In the genomic region with DNA sequence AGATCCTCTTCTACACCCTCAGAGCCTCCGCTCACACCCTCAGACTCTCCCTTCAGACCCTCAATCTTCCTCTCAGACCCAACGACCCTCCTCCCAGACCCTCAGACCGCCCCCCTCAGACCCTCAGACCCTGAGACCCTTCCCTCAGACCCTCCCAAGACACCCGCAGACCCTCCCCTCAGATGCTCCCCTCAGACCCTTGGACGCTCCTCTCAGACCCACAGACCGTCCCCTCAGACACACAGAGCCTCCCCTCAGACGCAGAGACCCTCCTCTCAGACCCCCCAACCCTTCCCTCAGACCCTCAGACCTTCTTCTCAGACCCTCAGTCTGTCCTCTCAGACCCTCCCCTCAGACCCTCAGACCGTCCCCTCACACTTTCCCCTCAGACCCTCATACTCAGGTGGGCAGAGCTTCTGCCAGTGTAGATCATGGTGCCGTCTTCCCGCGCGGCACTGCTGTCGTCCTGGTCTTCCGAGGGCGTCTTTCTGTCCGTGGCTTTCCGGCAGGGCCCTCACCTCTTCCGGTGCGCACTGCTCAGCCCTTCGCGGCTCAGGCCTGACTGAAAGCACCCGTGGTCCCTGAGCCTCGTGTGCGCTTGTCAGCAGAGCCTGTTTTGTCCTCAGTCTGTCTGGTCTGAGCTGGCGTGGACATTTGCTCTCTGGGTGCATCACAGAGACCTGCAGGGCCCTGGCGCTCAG, we compare ENCODE assay signal across 26 cellular contexts. TPM values are rescaled to one million over a fixed set of nuclear protein-coding genes. Genes with fewer than 3 reads are reported as not detected.
A peak's percentile ranks its signal among the peaks of the same experiment; 100 is the strongest.
DNase-seq lines count a peak whose midpoint lies in the region; ATAC-seq, FAIRE-seq and TF ChIP-seq lines count a peak whose summit lies in the region.
"Had no signal": no experiment of that assay in that cellular context is flagged by ENCODE, and none has a peak within 500 bp of the region (broad histone marks: within the 10 kb centered on the region; RNA-seq: fewer than 3 reads in every experiment).

No MANE protein-coding gene starts in this region.

- TF ChIP-seq EP300 in K562 (IDR thresholded peaks at IDR 0.05; ENCODE audit: low read length) = no peak

- H3K27me3 Mint-ChIP-seq in activated CD4-positive, alpha-beta memory T cell treated with anti-CD3 and anti-CD28 coated beads, Interleukin-2, amount 10 ng/mL, durations not matched to agents 7 days and 5 days = peaks cover 27% of the 10 kb centered on the region
- H3K27me3 Mint-ChIP-seq in activated CD4-positive, alpha-beta memory T cell treated with anti-CD3 and anti-CD28 coated beads for 36 hours = peaks cover 16% of the 10 kb centered on the region

- H3K27me3 ChIP-seq in K562 (ENCODE audit: control insufficient read depth in 2 of 2, insufficient read depth in 2 of 2, low read length in 2 of 2) (no peaks in the 10 kb centered on the region), spleen (replicated peaks in 1 of 7) (peaks cover 0 to 13% (median 0%) of the 10 kb centered on the region in 7 donors)

- H3K4me2 ChIP-seq in K562 (ENCODE audit: insufficient read depth, low read length) = no peak overlapping the region
- H3K4me2 ChIP-seq: PC-9 had no signal

- TF ChIP-seq POLR2A in K562 (conservative IDR thresholded peaks at IDR 0.05) = no peak
- TF ChIP-seq POLR2A in spleen (IDR thresholded peaks at IDR 0.05) = no peak

- H4K20me1 ChIP-seq in K562 (replicated peaks; ENCODE audit: control insufficient read depth, insufficient read depth, low read length) = no peaks in the 10 kb centered on the region

- intact Hi-C loops in activated CD4-positive, alpha-beta memory T cell treated with anti-CD3 and anti-CD28 coated beads for 36 hours (cut with micrococcal nuclease) = loop anchor here (10.0 kb wide), 1 partner anchor 621 kb away; no protein-coding TSS in a partner anchor
- intact Hi-C loops in K562 (cut with micrococcal nuclease) = loop anchor here (10.0 kb wide), 1 partner anchor 291 kb away; no protein-coding TSS in a partner anchor
- intact Hi-C loops in spleen (cut with DNase I; ENCODE audit: low total_unique reads) = loop anchor here (10.0 kb wide), 1 partner anchor 111 kb away; a partner anchor contains a TSS

- WGBS in K562 (ENCODE audit: insufficient coverage, low coverage, missing lambda C conversion rate) = 46% methylated on average over 17 of the region's 26 CpGs
- 83 to 93% (median 85%) methylated on average over 20 to 26 of the region's 26 CpGs for WGBS in spleen, 5 donors

- peak; percentile 15; the same call in 1 of the 3 replicates for ATAC-seq in K562
- ATAC-seq: psoas muscle; stimulated activated naive CD8-positive, alpha-beta T cell treated with anti-CD3 and anti-CD28 coated beads, Interleukin-15, Interleukin-2, amounts not matched to agents 100 U/mL and 50 U/mL, for 24 hours had no signal

- TF ChIP-seq CTCF in K562 (IDR thresholded peaks at IDR 0.05 in 2 of 3, conservative IDR thresholded peaks at IDR 0.05 in 1 of 3; ENCODE audit: insufficient read depth in 2 of 3, low read depth in 1 of 3, low read length in 3 of 3) (no peak), spleen (IDR thresholded peaks at IDR 0.05 in 8 of 11, conservative IDR thresholded peaks at IDR 0.05 in 3 of 11) (no peak)

- no peaks in the 10 kb centered on the region for H3K9me1 ChIP-seq in K562 (ENCODE audit: control insufficient read depth, insufficient read depth, low read length)

- no peak for TF ChIP-seq RAD21 in K562 (CRISPR knock-in tag; conservative IDR thresholded peaks at IDR 0.05 in 1 of 2, IDR thresholded peaks at IDR 0.05 in 1 of 2)

- POLR2A ChIA-PET in activated CD4-positive, alpha-beta memory T cell treated with anti-CD3 and anti-CD28 coated beads, Interleukin-2, amount 10 ng/mL, durations not matched to agents 7 days and 5 days (lab: Charles Lee) = no interaction called here
- POLR2A ChIA-PET in activated CD4-positive, alpha-beta memory T cell treated with anti-CD3 and anti-CD28 coated beads for 36 hours (lab: Charles Lee) = no interaction called here
- POLR2A ChIA-PET in K562 (lab: Yijun Ruan, JAX) = no interaction called here

- in situ Hi-C loops in K562 (cut with MboI) = no loop called here

- CTCF ChIA-PET in activated CD4-positive, alpha-beta memory T cell treated with anti-CD3 and anti-CD28 coated beads, Interleukin-2, amount 10 ng/mL, durations not matched to agents 7 days and 5 days (lab: Charles Lee) = no interaction called here
- CTCF ChIA-PET in activated CD4-positive, alpha-beta memory T cell treated with anti-CD3 and anti-CD28 coated beads for 36 hours (lab: Charles Lee) = no interaction called here
- CTCF ChIA-PET in K562 (lab: Yijun Ruan, JAX; ENCODE audit: low intra/inter-chr PET ratio) = no interaction called here

- H3K4me3 ChIP-seq in K562 (no peak overlapping the region), spleen (no peak overlapping the region)
- H3K4me3 ChIP-seq: heart right ventricle, PC-9, psoas muscle had no signal

- peak overlapping the region in 1 of 2 experiments; percentile 50; a peak in 1 of 4 replicates for H3K9ac ChIP-seq in K562 (ENCODE audit: insufficient read depth in 1 of 2, low read depth in 2 of 2, low read length in 2 of 2)

- no peaks in the 10 kb centered on the region for H3K36me3 Mint-ChIP-seq in activated CD4-positive, alpha-beta memory T cell treated with anti-CD3 and anti-CD28 coated beads, Interleukin-2, amount 10 ng/mL, durations not matched to agents 7 days and 5 days (ENCODE audit: low read depth)
- H3K36me3 Mint-ChIP-seq in activated CD4-positive, alpha-beta memory T cell treated with anti-CD3 and anti-CD28 coated beads for 36 hours = no peaks in the 10 kb centered on the region

- H3K27ac ChIP-seq in K562 (ENCODE audit: extremely low read depth, low read depth, low read length) (no peak overlapping the region), spleen (no peak overlapping the region)
- H3K27ac ChIP-seq: heart right ventricle, neutrophil, PC-9, psoas muscle, WERI-Rb-1 had no signal

- no peak overlapping the region for H2AFZ ChIP-seq in K562 (ENCODE audit: low read depth, low read length)
- H2AFZ ChIP-seq: PC-9 had no signal

- H3K9me3 Mint-ChIP-seq in activated CD4-positive, alpha-beta memory T cell treated with anti-CD3 and anti-CD28 coated beads, Interleukin-2, amount 10 ng/mL, durations not matched to agents 7 days and 5 days = no peaks in the 10 kb centered on the region
- no peaks in the 10 kb centered on the region for H3K9me3 Mint-ChIP-seq in activated CD4-positive, alpha-beta memory T cell treated with anti-CD3 and anti-CD28 coated beads for 36 hours

- H3K36me3 ChIP-seq in K562 (ENCODE audit: control insufficient read depth, insufficient read depth, low read length) (no peaks in the 10 kb centered on the region), spleen (no peaks in the 10 kb centered on the region)
- H3K36me3 ChIP-seq: heart right ventricle, neutrophil, WERI-Rb-1 had no signal

- H3K4me1 Mint-ChIP-seq in activated CD4-positive, alpha-beta memory T cell treated with anti-CD3 and anti-CD28 coated beads, Interleukin-2, amount 10 ng/mL, durations not matched to agents 7 days and 5 days = no peaks in the 10 kb centered on the region
- H3K4me1 Mint-ChIP-seq in activated CD4-positive, alpha-beta memory T cell treated with anti-CD3 and anti-CD28 coated beads for 36 hours (ENCODE audit: low read depth) = no peaks in the 10 kb centered on the region

- H3K4me1 ChIP-seq in K562 (replicated peaks in 1 of 2; ENCODE audit: control insufficient read depth in 2 of 2, insufficient read depth in 2 of 2, low read length in 2 of 2) (peaks cover 0 to 9% of the 10 kb centered on the region in 2 experiments; a peak in 3 of 5 replicates), spleen (peaks cover 0 to 11% (median 4%) of the 10 kb centered on the region in 6 donors)
- H3K4me1 ChIP-seq: psoas muscle had no signal

- FAIRE-seq in K562 (lab: Jason Lieb, UNC) = no peak
- no peak for FAIRE-seq in RCC 7860 (lab: Jason Lieb, UNC)
- FAIRE-seq: astrocyte, D721Med had no signal

- DNase-seq in activated CD4-positive, alpha-beta memory T cell treated with anti-CD3 and anti-CD28 coated beads, Interleukin-2, amount 10 ng/mL, durations not matched to agents 7 days and 5 days = peak; percentile 6
- no peak for DNase-seq in activated CD4-positive, alpha-beta memory T cell treated with anti-CD3 and anti-CD28 coated beads for 36 hours
- DNase-seq in K562 (ENCODE audit: extremely low read depth in 1 of 4, low spot score in 3 of 4) (no peak), islet precursor cell (peak; percentile 43), spleen (peak; percentile 59), RCC 7860 (ENCODE audit: low spot score) (no peak), SW 1271 (lab: John Stamatoyannopoulos, UW) (no peak)
- DNase-seq in effector CD4-positive, alpha-beta T cell = no peak
- DNase-seq: activated T-cell treated with anti-CD3 and anti-CD28 coated beads, Interleukin-2, amount 50 U/mL, for 1 hour; central memory CD4-positive, alpha-beta T cell; erythroblast; foreskin fibroblast; heart right ventricle; mesenchymal stem cell; NCI-H1694 treated with DMSO at 0.1 percent for 48 hours; NCI-H2171 treated with DMSO at 0.1 percent for 48 hours; NCI-H526; SHP77 treated with DMSO at 0.1 percent for 48 hours; stimulated activated naive CD8-positive, alpha-beta T cell treated with anti-CD3 and anti-CD28 coated beads, Interleukin-15, Interleukin-2, amounts not matched to agents 100 U/mL and 50 U/mL, for 24 hours; T-helper 9 cell; WERI-Rb-1 had no signal

- H3K9me3 ChIP-seq in K562 (replicated peaks; ENCODE audit: control insufficient read depth, insufficient read depth, low read depth, low read length) (no peaks in the 10 kb centered on the region), spleen (no peaks in the 10 kb centered on the region)
- H3K9me3 ChIP-seq: heart right ventricle, neutrophil, psoas muscle had no signal

- H3K4me3 Mint-ChIP-seq in activated CD4-positive, alpha-beta memory T cell treated with anti-CD3 and anti-CD28 coated beads, Interleukin-2, amount 10 ng/mL, durations not matched to agents 7 days and 5 days = no peak overlapping the region
- H3K4me3 Mint-ChIP-seq in activated CD4-positive, alpha-beta memory T cell treated with anti-CD3 and anti-CD28 coated beads for 36 hours = no peak overlapping the region

- H3K27ac Mint-ChIP-seq in activated CD4-positive, alpha-beta memory T cell treated with anti-CD3 and anti-CD28 coated beads, Interleukin-2, amount 10 ng/mL, durations not matched to agents 7 days and 5 days = no peak overlapping the region
- no peak overlapping the region for H3K27ac Mint-ChIP-seq in activated CD4-positive, alpha-beta memory T cell treated with anti-CD3 and anti-CD28 coated beads for 36 hours

- no TSS peak for BruUV-seq in K562 (replicated peaks; lab: Mats Ljungman, UMichigan)

- H3K79me2 ChIP-seq in K562 (ENCODE audit: control insufficient read depth, insufficient read depth, low read length) = no peaks in the 10 kb centered on the region

RNA-seq across cellular contexts. Expression of a gene that starts 18.9 kb away (rescaled TPM):
- 100 to 1,000 TPM; 128 to 130 TPM for total RNA-seq in activated CD4-positive, alpha-beta memory T cell treated with anti-CD3 and anti-CD28 coated beads, Interleukin-2, amount 10 ng/mL, durations not matched to agents 7 days and 5 days
- total RNA-seq in activated CD4-positive, alpha-beta memory T cell treated with anti-CD3 and anti-CD28 coated beads for 36 hours = 100 to 1,000 TPM; 149 to 156 TPM
- 47.7 and 68.4 TPM in 2 replicates for total RNA-seq in K562 (2011; cell fraction: chromatin; rRNA removed; ENCODE audit: low replicate concordance)
- total RNA-seq in K562 (2011; cell fraction: nucleolus; rRNA removed) = 25.8 and 28.5 TPM in 2 replicates
- total RNA-seq in K562 (2011; cell fraction: nucleoplasm; rRNA removed) = 37.4 and 47.0 TPM in 2 replicates
- total RNA-seq in K562 (2014; rRNA removed) = 55.2 and 71.3 TPM in 2 replicates
- 68.1 and 69.1 TPM in 2 replicates for total RNA-seq in K562 (2014; rRNA removed; fragmentation: Illumina TruSeq; extraction: Trizol)
- total RNA-seq in K562 (2015; rRNA removed; fragmentation: Illumina TruSeq; extraction: Trizol) = 61.3 and 64.1 TPM in 2 replicates
- total RNA-seq in K562 (2021) = 115 and 120 TPM in 2 replicates
- polyA plus RNA-seq in K562 (2011; rRNA removed) = 70.6 and 98.1 TPM in 2 replicates
- polyA plus RNA-seq in K562 (2011; cell fraction: cytosol; rRNA removed) = 52.3 and 59.1 TPM in 2 replicates
- 65.1 and 75.2 TPM in 2 replicates for polyA plus RNA-seq in K562 (2011; cell fraction: nucleus; rRNA removed)
- polyA plus RNA-seq in K562 (2012) = 73.1 and 90.3 TPM in 2 replicates
- 129 and 145 TPM in 2 replicates for polyA plus RNA-seq in K562 (2014; fragmentation: Illumina TruSeq; extraction: Trizol)
- 10 to 100 TPM; 33.8 to 41.7 TPM for polyA plus RNA-seq in K562 (2014; fragmentation: Nextera tagmentation; extraction: Ambion mirVana)
- polyA plus RNA-seq in K562 (2014; rRNA removed) = 102 and 134 TPM in 2 replicates
- polyA minus RNA-seq in K562 (2011; rRNA and poly(A)+ RNA removed) = 61.3 and 72.6 TPM in 2 replicates
- 46.6 and 48.6 TPM in 2 replicates for polyA minus RNA-seq in K562 (2011; cell fraction: cytosol; rRNA and poly(A)+ RNA removed)
- polyA minus RNA-seq in K562 (2011; cell fraction: nucleus; rRNA and poly(A)+ RNA removed) = 20.1 and 23.3 TPM in 2 replicates
- total RNA-seq in spleen = 10 to 100 TPM; 47.5 to 91.7 (median 59.4) TPM
- 10 to 100 TPM; 21.7 to 42.4 (median 40.1) TPM for polyA plus RNA-seq in spleen

Comparison
In these comparisons a context has a peak if more than half of its experiments do, and no peak if none do; other contexts are left out.
1. DNase-seq: peak in activated CD4-positive, alpha-beta memory T cell treated with anti-CD3 and anti-CD28 coated beads, Interleukin-2, amount 10 ng/mL, durations not matched to agents 7 days and 5 days (single experiment), islet precursor cell (single experiment) and spleen (single experiment); none in activated CD4-positive, alpha-beta memory T cell treated with anti-CD3 and anti-CD28 coated beads for 36 hours (single experiment), K562 (0 of 4), effector CD4-positive, alpha-beta T cell (single experiment), RCC 7860 (single experiment) and SW 1271 (0 of 2).